In genomic region chr11:65262775-65263174, GRCh38 we compare ENCODE assay signal across 1 cellular context.
TF ChIP-seq lines count a peak whose summit lies in the region.

No MANE protein-coding gene starts in this region.

TF ChIP-seq in SK-N-SH treated with all-trans-retinoic acid at 6 μM for 48 hours, 23 proteins besides CTCF, POLR2A, EP300 and RAD21 (continued from another document):
- no peak for TF ChIP-seq ZNF8 (CRISPR knock-in tag; IDR thresholded peaks at IDR 0.05)
- no peak for TF ChIP-seq TCF4 (CRISPR knock-in tag; IDR thresholded peaks at IDR 0.05; ENCODE audit: borderline replicate concordance)
- TF ChIP-seq TOX (CRISPR knock-in tag; IDR thresholded peaks at IDR 0.05; ENCODE audit: borderline replicate concordance): no peak
- TF ChIP-seq ZNF565 (CRISPR knock-in tag; conservative IDR thresholded peaks at IDR 0.05; ENCODE audit: low read depth): no peak
- TF ChIP-seq CSRNP3 (CRISPR knock-in tag; IDR thresholded peaks at IDR 0.05): no peak
